8 cellular contexts compared by ENCODE assay signal in the genomic region with DNA sequence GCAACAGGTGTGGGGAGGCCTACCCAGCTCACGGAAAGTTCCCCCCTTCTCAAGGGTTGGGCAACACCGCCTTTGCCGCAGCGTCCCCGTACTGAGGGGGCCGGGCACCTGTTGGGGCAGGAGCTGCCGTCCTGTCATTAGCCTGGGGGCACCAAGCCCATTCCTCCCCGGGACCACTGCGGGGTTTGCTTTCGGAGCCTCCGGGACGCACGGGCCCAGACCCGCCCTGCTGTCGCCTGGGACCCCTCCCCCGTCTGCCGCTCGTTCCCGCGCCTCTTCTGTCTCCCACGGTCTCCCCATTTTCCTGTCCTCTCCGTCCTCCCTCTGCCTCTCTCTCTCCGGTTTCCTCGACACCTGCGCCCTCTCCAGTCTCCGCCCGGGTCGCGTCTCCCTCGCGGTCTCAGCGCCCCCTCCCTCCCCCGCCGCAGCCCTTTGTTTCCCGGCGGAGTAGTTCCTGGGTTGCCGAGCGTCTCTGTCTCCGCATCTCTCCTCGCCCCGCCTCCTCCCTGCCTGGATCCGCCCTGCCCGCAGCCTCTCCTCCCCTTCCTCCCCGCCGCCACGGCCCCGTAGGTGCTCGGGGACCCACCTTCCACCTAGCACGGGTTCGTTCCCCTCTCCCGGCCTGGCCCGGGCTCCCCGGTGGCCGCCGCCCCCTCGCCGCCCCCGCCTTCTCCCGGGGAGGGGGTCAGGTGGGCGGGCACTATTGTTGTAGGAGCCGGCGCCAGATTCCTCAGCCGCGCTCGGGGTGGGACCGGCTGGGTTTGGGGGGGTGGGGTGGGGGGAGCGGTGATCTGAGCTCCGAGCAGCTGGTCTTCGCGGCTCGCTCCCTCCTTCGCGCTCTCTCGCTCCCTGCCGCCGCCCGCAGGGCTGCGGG. TPM values are rescaled to one million over a fixed set of nuclear protein-coding genes. Genes with fewer than 3 reads are reported as not detected.
DNase-seq lines count a peak whose midpoint lies in the region; ATAC-seq, FAIRE-seq and TF ChIP-seq lines count a peak whose summit lies in the region.

A gene (plus strand): TSS at position 540 of the 874 bp plus-strand sequence. CDS start 434 bp downstream, outside the sequence.

- DNase-seq in GM12864 (ENCODE audit: low read depth) (no peak), Kasumi-1 (lab: John Stamatoyannopoulos, UW) (peak; percentile 60 to 62), SW480 (ENCODE audit: low spot score) (peak; percentile 50), left ventricle myocardium superior (peak; percentile 82), putamen (ENCODE audit: low spot score) (peak; percentile 59), urothelium cell line (ENCODE audit: low spot score) (peak; percentile 83), foreskin melanocyte (no peak)
- DNase-seq in activated naive CD8-positive, alpha-beta T cell treated with anti-CD3 and anti-CD28 coated beads, Interleukin-2, amount 50 U/mL, for 24 hours = peak; percentile 81

- TF ChIP-seq CTCF in GM12864 (IDR thresholded peaks at IDR 0.05; ENCODE audit: low read depth, low read length, missing control alignments) = no peak

- intact Hi-C loops in left ventricle myocardium superior (cut with micrococcal nuclease) = no loop called here

- H3K27ac Mint-ChIP-seq in activated naive CD8-positive, alpha-beta T cell treated with anti-CD3 and anti-CD28 coated beads, Interleukin-2, amount 50 U/mL, for 24 hours = no peak within 1 kb of the TSS

- ATAC-seq in activated naive CD8-positive, alpha-beta T cell treated with anti-CD3 and anti-CD28 coated beads, Interleukin-2, amount 50 U/mL, for 24 hours = peak; percentile 44
- peak; percentile 31 for ATAC-seq in left ventricle myocardium superior

- H3K9me3 Mint-ChIP-seq in activated naive CD8-positive, alpha-beta T cell treated with anti-CD3 and anti-CD28 coated beads, Interleukin-2, amount 50 U/mL, for 24 hours = no peaks in the 10 kb centered on the region

- FAIRE-seq in urothelium cell line (lab: Jason Lieb, UNC) = no peak

- peaks cover 28% of the 10 kb centered on the region for H3K4me1 Mint-ChIP-seq in activated naive CD8-positive, alpha-beta T cell treated with anti-CD3 and anti-CD28 coated beads, Interleukin-2, amount 50 U/mL, for 24 hours

- H3K27me3 Mint-ChIP-seq in activated naive CD8-positive, alpha-beta T cell treated with anti-CD3 and anti-CD28 coated beads, Interleukin-2, amount 50 U/mL, for 24 hours = peaks cover 30% of the 10 kb centered on the region

- H3K36me3 Mint-ChIP-seq in activated naive CD8-positive, alpha-beta T cell treated with anti-CD3 and anti-CD28 coated beads, Interleukin-2, amount 50 U/mL, for 24 hours (ENCODE audit: low read depth) = no peaks in the 10 kb centered on the region

- peak within 1 kb of the TSS; percentile 60 for H3K4me3 ChIP-seq in GM12864 (ENCODE audit: low read depth, low read length)

- peak within 1 kb of the TSS; percentile 82 for H3K4me3 Mint-ChIP-seq in activated naive CD8-positive, alpha-beta T cell treated with anti-CD3 and anti-CD28 coated beads, Interleukin-2, amount 50 U/mL, for 24 hours

RNA-seq across cellular contexts. Expression of the gene that starts here (rescaled TPM):
- 4.4 TPM for total RNA-seq in left ventricle myocardium superior

Comparison
In these comparisons a context has a peak if more than half of its experiments do, and no peak if none do; other contexts are left out.
1. DNase-seq: peak in Kasumi-1 (2 of 2), SW480 (single experiment), activated naive CD8-positive, alpha-beta T cell treated with anti-CD3 and anti-CD28 coated beads, Interleukin-2, amount 50 U/mL, for 24 hours (single experiment), left ventricle myocardium superior (single experiment), putamen (single experiment) and urothelium cell line (single experiment); none in GM12864 (single experiment) and foreskin melanocyte (single experiment).